In genomic region chr5:162154242-162154641, GRCh38 we compare ENCODE assay signal across 28 cellular contexts.
"Had no signal": no experiment of that assay in that cellular context is flagged by ENCODE, and none has a peak within 500 bp of the region (broad histone marks: within the 10 kb centered on the region; RNA-seq: fewer than 3 reads in every experiment).

No MANE protein-coding gene starts in this region.

- H3K4me3 ChIP-seq: stomach, suprapubic skin, testis, thoracic aorta, thyroid gland, tibial artery, tibial nerve, transverse colon, upper lobe of left lung, upper lobe of right lung, uterus, vagina had no signal

- ATAC-seq: stimulated activated effector memory CD8-positive, alpha-beta T cell treated with anti-CD3 and anti-CD28 coated beads, Interleukin-12 subunit alpha, Interleukin-12 subunit beta, amount 100 ng/mL, for 72 hours; stimulated activated memory B cell treated with anti-CD40 and anti-IgM and Interleukin-4, amounts not matched to agents 10 μg/mL and 1 μg/mL and 100 μg/mL, for 72 hours; stimulated activated naive B cell treated with anti-CD40 and anti-IgM and Interleukin-4, amounts not matched to agents 10 μg/mL and 1 μg/mL and 100 μg/mL, for 72 hours; stimulated activated naive CD8-positive, alpha-beta T cell treated with anti-CD3 and anti-CD28 coated beads, Interleukin-15, amount 100 ng/mL, for 72 hours; stimulated activated naive CD8-positive, alpha-beta T cell treated with anti-CD3 and anti-CD28 coated beads, Interleukin-15, Interleukin-2, amounts not matched to agents 100 U/mL and 50 U/mL, for 24 hours; upper lobe of right lung had no signal

- H3K9me3 ChIP-seq: stomach, suprapubic skin, testis, thoracic aorta, thyroid gland, tibial artery, tibial nerve, transverse colon, upper lobe of left lung, upper lobe of right lung, uterus, vagina had no signal

- H3K4me1 Mint-ChIP-seq: stimulated activated effector memory CD8-positive, alpha-beta T cell treated with anti-CD3 and anti-CD28 coated beads, Interleukin-12 subunit alpha, Interleukin-12 subunit beta, amount 100 ng/mL, for 72 hours; stimulated activated memory B cell treated with anti-CD40 and anti-IgM and Interleukin-4, amounts not matched to agents 10 μg/mL and 1 μg/mL and 100 μg/mL, for 72 hours; stimulated activated naive B cell treated with anti-CD40 and anti-IgM and Interleukin-4, amounts not matched to agents 10 μg/mL and 1 μg/mL and 100 μg/mL, for 72 hours; stimulated activated naive CD8-positive, alpha-beta T cell treated with anti-CD3 and anti-CD28 coated beads, Interleukin-15, amount 100 ng/mL, for 72 hours had no signal

- H3K27ac Mint-ChIP-seq: stimulated activated effector memory CD8-positive, alpha-beta T cell treated with anti-CD3 and anti-CD28 coated beads, Interleukin-12 subunit alpha, Interleukin-12 subunit beta, amount 100 ng/mL, for 72 hours; stimulated activated memory B cell treated with anti-CD40 and anti-IgM and Interleukin-4, amounts not matched to agents 10 μg/mL and 1 μg/mL and 100 μg/mL, for 72 hours; stimulated activated naive B cell treated with anti-CD40 and anti-IgM and Interleukin-4, amounts not matched to agents 10 μg/mL and 1 μg/mL and 100 μg/mL, for 72 hours; stimulated activated naive CD8-positive, alpha-beta T cell treated with anti-CD3 and anti-CD28 coated beads, Interleukin-15, amount 100 ng/mL, for 72 hours; stimulated activated naive CD8-positive, alpha-beta T cell treated with anti-CD3 and anti-CD28 coated beads, Interleukin-15, Interleukin-2, amounts not matched to agents 100 ng/mL and 50 ng/mL, for 24 hours; type B pancreatic cell had no signal

- H3K27ac ChIP-seq: stomach, suprapubic skin, testis, thoracic aorta, thyroid gland, tibial artery, tibial nerve, transverse colon, upper lobe of left lung, upper lobe of right lung, uterus, vagina had no signal

- H3K9me3 Mint-ChIP-seq: type B pancreatic cell had no signal

- H3K27me3 Mint-ChIP-seq: stimulated activated memory B cell treated with anti-CD40 and anti-IgM and Interleukin-4, amounts not matched to agents 10 μg/mL and 1 μg/mL and 100 μg/mL, for 72 hours; stimulated activated naive B cell treated with anti-CD40 and anti-IgM and Interleukin-4, amounts not matched to agents 10 μg/mL and 1 μg/mL and 100 μg/mL, for 72 hours; stimulated activated naive CD8-positive, alpha-beta T cell treated with anti-CD3 and anti-CD28 coated beads, Interleukin-15, amount 100 ng/mL, for 72 hours; stimulated activated naive CD8-positive, alpha-beta T cell treated with anti-CD3 and anti-CD28 coated beads, Interleukin-15, Interleukin-2, amounts not matched to agents 100 ng/mL and 50 ng/mL, for 24 hours had no signal

- H3K36me3 ChIP-seq: stomach, suprapubic skin, thoracic aorta, thyroid gland, tibial artery, tibial nerve, transverse colon, upper lobe of left lung, upper lobe of right lung, uterus, vagina had no signal

- H3K4me3 Mint-ChIP-seq: stimulated activated effector memory CD8-positive, alpha-beta T cell treated with anti-CD3 and anti-CD28 coated beads, Interleukin-12 subunit alpha, Interleukin-12 subunit beta, amount 100 ng/mL, for 72 hours; stimulated activated memory B cell treated with anti-CD40 and anti-IgM and Interleukin-4, amounts not matched to agents 10 μg/mL and 1 μg/mL and 100 μg/mL, for 72 hours; stimulated activated naive B cell treated with anti-CD40 and anti-IgM and Interleukin-4, amounts not matched to agents 10 μg/mL and 1 μg/mL and 100 μg/mL, for 72 hours; stimulated activated naive CD8-positive, alpha-beta T cell treated with anti-CD3 and anti-CD28 coated beads, Interleukin-15, amount 100 ng/mL, for 72 hours; stimulated activated naive CD8-positive, alpha-beta T cell treated with anti-CD3 and anti-CD28 coated beads, Interleukin-15, Interleukin-2, amounts not matched to agents 100 ng/mL and 50 ng/mL, for 24 hours; type B pancreatic cell had no signal

- H3K4me1 ChIP-seq: stomach, suprapubic skin, testis, thyroid gland, tibial artery, tibial nerve, transverse colon, upper lobe of left lung, upper lobe of right lung, uterus, vagina had no signal

- H3K27me3 ChIP-seq: stomach, suprapubic skin, testis, thyroid gland, tibial artery, tibial nerve, transverse colon, upper lobe of left lung, upper lobe of right lung, uterus, vagina had no signal

- DNase-seq: stimulated activated CD4-positive, alpha-beta T cell treated with anti-CD3 and anti-CD28 coated beads, Interleukin-2, amount 100 ng/mL, for 48 hours; stimulated activated CD4-positive, alpha-beta T cell treated with anti-CD3 and anti-CD28 coated beads, Interleukin-4, amount 100 ng/mL, for 1 hour; stimulated activated CD4-positive, alpha-beta T cell treated with anti-CD3 and anti-CD28 coated beads, Interleukin-4, amount 100 ng/mL, for 24 hours; stimulated activated CD4-positive, alpha-beta T cell treated with anti-CD3 and anti-CD28 coated beads, Interleukin-4, amount 100 ng/mL, for 4 hours; stimulated activated CD8-positive, alpha-beta memory T cell treated with anti-CD3 and anti-CD28 coated beads, Interleukin-4, amount 100 ng/mL, for 48 hours; stimulated activated naive B cell treated with anti-CD40 and anti-IgM and Interleukin-4, amounts not matched to agents 10 μg/mL and 1 μg/mL and 100 μg/mL, for 72 hours; stimulated activated naive CD4-positive, alpha-beta T cell; stimulated activated naive CD4-positive, alpha-beta T cell treated with Interleukin-2 at 50 U/mL for 16 hours; stimulated activated naive CD8-positive, alpha-beta T cell treated with anti-CD3 and anti-CD28 coated beads, Interleukin-15, amount 100 ng/mL, for 72 hours; stimulated activated naive CD8-positive, alpha-beta T cell treated with anti-CD3 and anti-CD28 coated beads, Interleukin-15, Interleukin-2, amounts not matched to agents 100 U/mL and 50 U/mL, for 24 hours; stomach; substantia nigra; testis; thyroid gland; tibial artery; transverse colon; trophoblast cell; upper lobe of left lung; upper lobe of right lung; uterus had no signal

- H3K36me3 Mint-ChIP-seq: stimulated activated effector memory CD8-positive, alpha-beta T cell treated with anti-CD3 and anti-CD28 coated beads, Interleukin-12 subunit alpha, Interleukin-12 subunit beta, amount 100 ng/mL, for 72 hours; stimulated activated memory B cell treated with anti-CD40 and anti-IgM and Interleukin-4, amounts not matched to agents 10 μg/mL and 1 μg/mL and 100 μg/mL, for 72 hours; stimulated activated naive B cell treated with anti-CD40 and anti-IgM and Interleukin-4, amounts not matched to agents 10 μg/mL and 1 μg/mL and 100 μg/mL, for 72 hours; type B pancreatic cell had no signal
